In the genomic region with DNA sequence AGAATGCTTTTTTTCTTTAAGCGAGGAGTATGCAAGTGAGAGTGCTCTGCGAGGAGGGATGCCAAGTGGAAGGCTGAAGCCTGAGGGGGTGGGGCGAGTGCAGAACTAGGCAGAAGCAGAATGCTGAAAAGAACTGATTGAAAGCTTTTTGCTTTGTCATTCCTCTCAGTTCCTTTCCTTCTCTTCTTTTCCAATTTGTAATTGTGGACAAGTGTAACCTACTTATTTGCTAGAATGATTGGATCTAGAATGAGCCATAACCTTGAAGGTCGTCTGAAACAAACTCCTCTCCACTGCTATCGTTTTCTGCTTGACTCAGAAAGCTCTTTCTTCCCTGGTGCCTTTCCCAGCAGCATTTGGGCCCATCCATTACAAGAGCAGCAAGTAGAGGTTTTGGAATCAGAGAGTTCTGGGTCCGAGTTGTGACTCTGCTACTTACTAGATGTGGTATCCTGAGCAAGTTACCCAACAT, we compare ENCODE assay signal across 9 cellular contexts.
DNase-seq lines count a peak whose midpoint lies in the region; ATAC-seq, FAIRE-seq and TF ChIP-seq lines count a peak whose summit lies in the region.
"Had no signal": no experiment of that assay in that cellular context is flagged by ENCODE, and none has a peak within 500 bp of the region (broad histone marks: within the 10 kb centered on the region; RNA-seq: fewer than 3 reads in every experiment).

No MANE protein-coding gene starts in this region.

- TF ChIP-seq CTCF in D721Med (IDR thresholded peaks at IDR 0.05; ENCODE audit: insufficient read depth, missing control alignments) = no peak

- H3K9me3 Mint-ChIP-seq in activated CD4-positive, alpha-beta T cell treated with anti-CD3 and anti-CD28 coated beads, Interleukin-2, amount 10 ng/mL, durations not matched to agents 24 days and 14 days = no peaks in the 10 kb centered on the region
- H3K9me3 Mint-ChIP-seq in stimulated activated memory B cell treated with anti-CD40 and anti-IgM and Interleukin-4, amounts not matched to agents 10 μg/mL and 1 μg/mL and 100 μg/mL, for 72 hours = no peaks in the 10 kb centered on the region

- peaks cover 50% of the 10 kb centered on the region for H3K4me1 Mint-ChIP-seq in activated CD4-positive, alpha-beta T cell treated with anti-CD3 and anti-CD28 coated beads, Interleukin-2, amount 10 ng/mL, durations not matched to agents 24 days and 14 days
- peaks cover 74% of the 10 kb centered on the region for H3K4me1 Mint-ChIP-seq in stimulated activated memory B cell treated with anti-CD40 and anti-IgM and Interleukin-4, amounts not matched to agents 10 μg/mL and 1 μg/mL and 100 μg/mL, for 72 hours

- FAIRE-seq in D721Med (lab: Jason Lieb, UNC) = no peak
- FAIRE-seq: A549 had no signal

- ATAC-seq in stimulated activated memory B cell treated with anti-CD40 and anti-IgM and Interleukin-4, amounts not matched to agents 10 μg/mL and 1 μg/mL and 100 μg/mL, for 72 hours = no peak
- ATAC-seq in GM21717 (IDR thresholded peaks at IDR 0.05; ENCODE audit: unreplicated experiment) = no peak
- ATAC-seq: A549 had no signal

- intact Hi-C loops in activated CD4-positive, alpha-beta T cell treated with anti-CD3 and anti-CD28 coated beads, Interleukin-2, amount 10 ng/mL, durations not matched to agents 24 days and 14 days (cut with micrococcal nuclease) = loop anchor here (1.0 to 5.0 kb wide), 7 partner anchors 8 to 1239 kb away; a partner anchor contains a TSS

- DNase-seq in activated CD4-positive, alpha-beta T cell treated with anti-CD3 and anti-CD28 coated beads, Interleukin-2, amount 10 ng/mL, durations not matched to agents 24 days and 14 days = no peak
- no peak for DNase-seq in activated CD4-positive, alpha-beta T cell treated with anti-CD3 and anti-CD28 coated beads for 4 hours
- DNase-seq in activated naive CD4-positive, alpha-beta T cell treated with anti-CD3 and anti-CD28 coated beads, Interleukin-2, amount 50 U/mL, for 16 hours = peak; percentile 19
- DNase-seq in hippocampal formation (lab: John Stamatoyannopoulos, UW) = peak; percentile 48 to 79
- DNase-seq in germinal center (ENCODE audit: low spot score) = no peak
- DNase-seq in D721Med (ENCODE audit: insufficient read length, low spot score) = no peak

- H3K27me3 Mint-ChIP-seq in activated CD4-positive, alpha-beta T cell treated with anti-CD3 and anti-CD28 coated beads, Interleukin-2, amount 10 ng/mL, durations not matched to agents 24 days and 14 days = no peaks in the 10 kb centered on the region
- H3K27me3 Mint-ChIP-seq in stimulated activated memory B cell treated with anti-CD40 and anti-IgM and Interleukin-4, amounts not matched to agents 10 μg/mL and 1 μg/mL and 100 μg/mL, for 72 hours = no peaks in the 10 kb centered on the region

- peak overlapping the region; percentile 100 for H3K27ac Mint-ChIP-seq in activated CD4-positive, alpha-beta T cell treated with anti-CD3 and anti-CD28 coated beads, Interleukin-2, amount 10 ng/mL, durations not matched to agents 24 days and 14 days
- peak overlapping the region; percentile 93 for H3K27ac Mint-ChIP-seq in stimulated activated memory B cell treated with anti-CD40 and anti-IgM and Interleukin-4, amounts not matched to agents 10 μg/mL and 1 μg/mL and 100 μg/mL, for 72 hours

- H3K36me3 Mint-ChIP-seq in activated CD4-positive, alpha-beta T cell treated with anti-CD3 and anti-CD28 coated beads, Interleukin-2, amount 10 ng/mL, durations not matched to agents 24 days and 14 days (ENCODE audit: low read depth) = peaks cover 25% of the 10 kb centered on the region
- H3K36me3 Mint-ChIP-seq in stimulated activated memory B cell treated with anti-CD40 and anti-IgM and Interleukin-4, amounts not matched to agents 10 μg/mL and 1 μg/mL and 100 μg/mL, for 72 hours = peaks cover 27% of the 10 kb centered on the region

- H3K4me3 Mint-ChIP-seq in activated CD4-positive, alpha-beta T cell treated with anti-CD3 and anti-CD28 coated beads, Interleukin-2, amount 10 ng/mL, durations not matched to agents 24 days and 14 days = peak overlapping the region; percentile 76
- H3K4me3 Mint-ChIP-seq in stimulated activated memory B cell treated with anti-CD40 and anti-IgM and Interleukin-4, amounts not matched to agents 10 μg/mL and 1 μg/mL and 100 μg/mL, for 72 hours = peak overlapping the region; percentile 62

Comparison
In these comparisons a context has a peak if more than half of its experiments do, and no peak if none do; other contexts are left out.
1. DNase-seq: peak in activated naive CD4-positive, alpha-beta T cell treated with anti-CD3 and anti-CD28 coated beads, Interleukin-2, amount 50 U/mL, for 16 hours (single experiment) and hippocampal formation (2 of 2); none in activated CD4-positive, alpha-beta T cell treated with anti-CD3 and anti-CD28 coated beads, Interleukin-2, amount 10 ng/mL, durations not matched to agents 24 days and 14 days (single experiment), activated CD4-positive, alpha-beta T cell treated with anti-CD3 and anti-CD28 coated beads for 4 hours (0 of 2), germinal center (single experiment) and D721Med (single experiment).